ENCODE assay signal across 8 cellular contexts in the genomic region with DNA sequence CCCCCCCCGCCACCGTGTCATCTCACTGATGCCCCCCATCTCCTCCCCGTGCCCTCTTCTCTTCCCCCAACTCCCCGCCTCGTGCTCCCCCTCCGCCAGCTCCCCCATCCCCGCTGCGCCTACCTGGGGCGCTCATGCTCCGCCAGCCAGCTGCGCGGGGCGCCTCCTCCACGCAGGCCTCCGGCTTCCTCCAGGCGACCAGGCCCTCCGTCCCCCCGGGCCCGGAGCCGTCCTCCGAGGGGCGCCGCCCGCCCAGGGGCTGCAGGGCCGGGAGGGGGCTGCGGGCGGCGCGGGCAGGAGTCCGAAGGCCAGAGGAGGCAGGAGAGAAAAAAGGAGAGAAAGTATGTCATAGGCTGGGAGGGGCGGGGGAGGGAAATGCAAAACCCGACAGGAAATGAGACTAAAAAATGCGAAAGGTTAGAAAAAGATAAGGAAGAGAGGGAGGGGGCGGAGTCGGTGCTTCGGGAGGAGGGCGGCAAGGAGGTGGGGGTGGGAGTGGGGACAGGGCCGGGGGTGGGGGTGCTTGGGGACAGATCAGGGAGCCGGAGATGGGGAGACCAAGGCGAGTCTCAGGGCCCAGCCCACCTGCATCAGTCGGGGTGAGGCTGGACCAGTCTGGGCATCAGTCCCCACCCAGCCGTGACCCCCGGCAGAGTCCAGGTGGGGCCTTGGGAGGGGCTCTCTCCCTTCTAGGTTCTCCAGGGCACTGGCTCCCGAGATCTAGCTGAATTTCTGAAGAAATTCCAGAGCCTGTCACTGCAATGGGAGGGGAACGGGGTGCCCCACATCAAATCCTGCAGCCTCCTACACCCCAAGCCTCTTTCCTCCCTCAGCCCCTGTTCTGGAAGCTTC. TPM values are rescaled to one million over a fixed set of nuclear protein-coding genes. Genes with fewer than 3 reads are reported as not detected.
A peak's percentile ranks its signal among the peaks of the same experiment; 100 is the strongest.
DNase-seq lines count a peak whose midpoint lies in the region; ATAC-seq and TF ChIP-seq lines count a peak whose summit lies in the region.

TSS of gene CARD11 (minus strand) at position 324 of the 852 bp plus-strand sequence. CDS start 85,361 bp downstream, outside the sequence.

- no peaks in the 10 kb centered on the region for H3K9me3 Mint-ChIP-seq in activated T-helper 1 cell treated with anti-CD3 and anti-CD28 coated beads, Interleukin-12 subunit alpha, Interleukin-12 subunit beta, Interleukin-2, Interleukin-4 antibody, amounts not matched to agents 30 ng/mL and 10 ng/mL and 1 ng/mL, durations not matched to agents 14 hours and 24 hours and 36 hours

- in situ Hi-C loops in KBM-7 (cut with MboI; ENCODE audit: low pct_unique_long_range_greater_than_20kb, low sequenced_read_pairs), result no loop called here

- DNase-seq in KBM-7 (peak; percentile 56), kidney tubule cell (ENCODE audit: low spot score) (peak; percentile 29), upper lobe of right lung (no peak), HEK293T (ENCODE audit: extremely low spot score) (no peak), NCI-H2171 treated with DMSO at 0.1 percent for 48 hours (lab: John Stamatoyannopoulos, UW) (no peak)
- peak; percentile 36 for DNase-seq in activated T-helper 1 cell treated with anti-CD3 and anti-CD28 coated beads, Interleukin-12 subunit alpha, Interleukin-12 subunit beta, Interleukin-2, Interleukin-4 antibody, amounts not matched to agents 30 ng/mL and 10 ng/mL and 1 ng/mL, durations not matched to agents 14 hours and 24 hours and 36 hours (ENCODE audit: low spot score)

- H3K27me3 ChIP-seq in upper lobe of right lung, result peaks cover 5% of the 10 kb centered on the region

- intact Hi-C loops in activated T-helper 1 cell treated with anti-CD3 and anti-CD28 coated beads, Interleukin-12 subunit alpha, Interleukin-12 subunit beta, Interleukin-2, Interleukin-4 antibody, amounts not matched to agents 30 ng/mL and 10 ng/mL and 1 ng/mL, durations not matched to agents 14 hours and 24 hours and 36 hours (cut with micrococcal nuclease), result loop anchor here (1.0 to 2.0 kb wide), 8 partner anchors 15 to 285 kb away; no protein-coding TSS in a partner anchor
- intact Hi-C loops in upper lobe of right lung (cut with DNase I), result no loop called here

- no peak for TF ChIP-seq CTCF in upper lobe of right lung (IDR thresholded peaks at IDR 0.05)

- no peak within 1 kb of the TSS for H3K27ac ChIP-seq in upper lobe of right lung

- H3K36me3 Mint-ChIP-seq in activated T-helper 1 cell treated with anti-CD3 and anti-CD28 coated beads, Interleukin-12 subunit alpha, Interleukin-12 subunit beta, Interleukin-2, Interleukin-4 antibody, amounts not matched to agents 30 ng/mL and 10 ng/mL and 1 ng/mL, durations not matched to agents 14 hours and 24 hours and 36 hours (ENCODE audit: low read depth), result peaks cover 29% of the 10 kb centered on the region

- H3K27me3 Mint-ChIP-seq in activated T-helper 1 cell treated with anti-CD3 and anti-CD28 coated beads, Interleukin-12 subunit alpha, Interleukin-12 subunit beta, Interleukin-2, Interleukin-4 antibody, amounts not matched to agents 30 ng/mL and 10 ng/mL and 1 ng/mL, durations not matched to agents 14 hours and 24 hours and 36 hours (ENCODE audit: insufficient read depth), result no peaks in the 10 kb centered on the region

- CTCF ChIA-PET in HEK293T (lab: Yijun Ruan, JAX), result no interaction called here

- POLR2A ChIA-PET in HEK293T (lab: Yijun Ruan, JAX), result no interaction called here

- peak within 1 kb of the TSS; percentile 39 for H3K4me3 ChIP-seq in upper lobe of right lung

- H3K4me3 Mint-ChIP-seq in activated T-helper 1 cell treated with anti-CD3 and anti-CD28 coated beads, Interleukin-12 subunit alpha, Interleukin-12 subunit beta, Interleukin-2, Interleukin-4 antibody, amounts not matched to agents 30 ng/mL and 10 ng/mL and 1 ng/mL, durations not matched to agents 14 hours and 24 hours and 36 hours, result peak within 1 kb of the TSS; percentile 97

- H3K27ac Mint-ChIP-seq in activated T-helper 1 cell treated with anti-CD3 and anti-CD28 coated beads, Interleukin-12 subunit alpha, Interleukin-12 subunit beta, Interleukin-2, Interleukin-4 antibody, amounts not matched to agents 30 ng/mL and 10 ng/mL and 1 ng/mL, durations not matched to agents 14 hours and 24 hours and 36 hours, result peak within 1 kb of the TSS; percentile 95

- H3K4me1 ChIP-seq in upper lobe of right lung, result no peaks in the 10 kb centered on the region

- H3K9me3 ChIP-seq in upper lobe of right lung, result no peaks in the 10 kb centered on the region

- H3K36me3 ChIP-seq in upper lobe of right lung, result no peaks in the 10 kb centered on the region

- ATAC-seq in GM18868 (IDR thresholded peaks at IDR 0.05; ENCODE audit: unreplicated experiment) (peak; percentile 31), upper lobe of right lung (peak; percentile 46), GM19455 (IDR thresholded peaks at IDR 0.05; ENCODE audit: unreplicated experiment) (no peak)

- H3K4me1 Mint-ChIP-seq in activated T-helper 1 cell treated with anti-CD3 and anti-CD28 coated beads, Interleukin-12 subunit alpha, Interleukin-12 subunit beta, Interleukin-2, Interleukin-4 antibody, amounts not matched to agents 30 ng/mL and 10 ng/mL and 1 ng/mL, durations not matched to agents 14 hours and 24 hours and 36 hours (ENCODE audit: low read depth), result peaks cover 39% of the 10 kb centered on the region

TF ChIP-seq in HEK293T, 16 proteins besides CTCF, POLR2A, EP300 and RAD21:
- TF ChIP-seq LEF1 (IDR thresholded peaks at IDR 0.05; ENCODE audit: borderline replicate concordance), result no peak
- no peak for TF ChIP-seq NFRKB (IDR thresholded peaks at IDR 0.05)
TF ChIP-seq in HEK293T: peak in this region for 0.

RNA-seq across cellular contexts. Expression of gene CARD11, which starts in this region (rescaled TPM):
- 120 and 128 TPM in 2 replicates for total RNA-seq in activated T-helper 1 cell treated with anti-CD3 and anti-CD28 coated beads, Interleukin-12 subunit alpha, Interleukin-12 subunit beta, Interleukin-2, Interleukin-4 antibody, amounts not matched to agents 30 ng/mL and 10 ng/mL and 1 ng/mL, durations not matched to agents 14 hours and 24 hours and 36 hours
- 5.8 TPM for total RNA-seq in upper lobe of right lung

Comparison
In these comparisons a context has a peak if more than half of its experiments do, and no peak if none do; other contexts are left out.
1. RNA of gene CARD11 (total RNA-seq): 120 to 128 TPM in activated T-helper 1 cell treated with anti-CD3 and anti-CD28 coated beads, Interleukin-12 subunit alpha, Interleukin-12 subunit beta, Interleukin-2, Interleukin-4 antibody, amounts not matched to agents 30 ng/mL and 10 ng/mL and 1 ng/mL, durations not matched to agents 14 hours and 24 hours and 36 hours; 5.8 TPM in upper lobe of right lung (single experiment); every median in the first group is over 10 times any median in the second.
2. DNase-seq: peak in KBM-7 (single experiment), activated T-helper 1 cell treated with anti-CD3 and anti-CD28 coated beads, Interleukin-12 subunit alpha, Interleukin-12 subunit beta, Interleukin-2, Interleukin-4 antibody, amounts not matched to agents 30 ng/mL and 10 ng/mL and 1 ng/mL, durations not matched to agents 14 hours and 24 hours and 36 hours (single experiment) and kidney tubule cell (single experiment); none in upper lobe of right lung (single experiment), HEK293T (single experiment) and NCI-H2171 treated with DMSO at 0.1 percent for 48 hours (single experiment).